ENCODE assay signal across 29 cellular contexts in the genomic region with DNA sequence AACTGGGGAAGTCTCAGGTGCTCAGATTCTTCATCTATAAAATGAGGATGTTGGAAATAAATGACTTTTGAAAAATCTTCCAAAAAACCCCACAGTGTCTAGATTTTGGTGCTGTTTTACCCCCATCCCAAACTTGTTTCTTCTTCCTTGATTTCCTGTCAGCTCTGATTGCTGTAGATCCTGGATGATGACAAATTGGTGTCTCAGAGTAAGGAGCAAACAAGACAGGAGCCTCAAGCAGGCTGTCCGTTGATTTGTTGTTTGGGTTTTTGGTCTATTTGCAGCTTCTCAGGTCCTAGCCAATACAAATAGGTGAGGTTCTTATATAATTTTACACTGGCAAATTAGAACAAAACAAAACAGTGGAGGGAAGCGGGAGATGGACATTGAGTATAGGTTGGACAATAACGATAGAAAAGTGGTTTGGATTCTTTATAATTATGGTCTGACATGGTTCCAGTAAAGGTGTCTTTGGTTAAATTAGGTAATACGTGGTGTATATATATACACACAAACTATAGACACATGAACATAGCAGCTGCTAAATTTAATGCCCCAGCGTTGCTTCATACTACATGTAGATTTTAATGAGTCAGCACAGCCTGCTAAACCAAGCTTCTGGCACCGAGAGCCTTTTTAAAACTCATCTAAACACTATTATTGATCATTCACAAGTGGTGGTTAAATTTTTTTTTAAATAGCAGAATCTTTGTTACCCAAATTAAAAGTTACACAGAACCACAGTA.
A peak's percentile ranks its signal among the peaks of the same experiment; 100 is the strongest.
DNase-seq lines count a peak whose midpoint lies in the region; ATAC-seq and TF ChIP-seq lines count a peak whose summit lies in the region.
"Had no signal": no experiment of that assay in that cellular context is flagged by ENCODE, and none has a peak within 500 bp of the region (broad histone marks: within the 10 kb centered on the region; RNA-seq: fewer than 3 reads in every experiment).

No MANE protein-coding gene starts in this region.

- H3K23ac ChIP-seq in IMR-90 (ENCODE audit: low read depth, low read length) = no peak overlapping the region

- TF ChIP-seq CTCF in IMR-90 (conservative IDR thresholded peaks at IDR 0.05; ENCODE audit: low read depth, low read length) = no peak
- TF ChIP-seq CTCF in Panc1 (IDR thresholded peaks at IDR 0.05) = no peak
- TF ChIP-seq CTCF in fibroblast of lung (conservative IDR thresholded peaks at IDR 0.05 in 1 of 2, IDR thresholded peaks at IDR 0.05 in 1 of 2; ENCODE audit: low read depth in 1 of 2, low read length in 2 of 2) = no peak
- TF ChIP-seq CTCF in smooth muscle cell (IDR thresholded peaks at IDR 0.05; ENCODE audit: borderline replicate concordance, insufficient read depth, poor library complexity, severe bottlenecking) = no peak
- TF ChIP-seq CTCF in RWPE1 (conservative IDR thresholded peaks at IDR 0.05; ENCODE audit: low read depth) = no peak

- H3K27me3 ChIP-seq in IMR-90 (ENCODE audit: control insufficient read depth, insufficient read depth, low read length) = no peaks in the 10 kb centered on the region
- no peaks in the 10 kb centered on the region for H3K27me3 ChIP-seq in Panc1 (ENCODE audit: control insufficient read depth, insufficient read depth, low read length)
- no peaks in the 10 kb centered on the region for H3K27me3 ChIP-seq in fibroblast of lung (ENCODE audit: control insufficient read depth, insufficient read depth, low read length)
- H3K27me3 ChIP-seq in smooth muscle cell (ENCODE audit: low read depth) = no peaks in the 10 kb centered on the region
- H3K27me3 ChIP-seq: colonic mucosa, gastroesophageal sphincter, SJCRH30 had no signal

- H2AFZ ChIP-seq in IMR-90 (replicated peaks; ENCODE audit: low read length, poor library complexity) (no peak overlapping the region), fibroblast of lung (ENCODE audit: low read length) (no peak overlapping the region), smooth muscle cell (ENCODE audit: low read depth) (no peak overlapping the region)

- no peak overlapping the region for H3K18ac ChIP-seq in IMR-90 (ENCODE audit: low read depth, low read length)

- in situ Hi-C loops in IMR-90 (cut with MboI; ENCODE audit: low sequenced_read_pairs) (no loop called here), Panc1 (cut with HindIII; ENCODE audit: low pct_unique_long_range_greater_than_20kb, low sequenced_read_pairs) (no loop called here)

- H3F3A ChIP-seq in smooth muscle cell (ENCODE audit: low read depth) = peaks cover 5% of the 10 kb centered on the region

- no peak overlapping the region for H4K8ac ChIP-seq in IMR-90 (ENCODE audit: low read depth in 2 of 2, low read length in 2 of 2)

- POLR2A ChIA-PET in IMR-90 (lab: Charles Lee; ENCODE audit: unreplicated experiment) = no interaction called here
- POLR2A ChIA-PET in Panc1 (lab: Charles Lee) = interaction anchor here (1.5 kb wide), 1 partner anchor 13 kb away, joined by 3 read pairs; no protein-coding TSS in a partner anchor
- POLR2A ChIA-PET in RWPE1 (lab: Yijun Ruan, JAX; ENCODE audit: low non-redundant PET) = no interaction called here
- POLR2A ChIA-PET in HEK293T (lab: Yijun Ruan, JAX) = no interaction called here

- no peak overlapping the region for H2BK5ac ChIP-seq in IMR-90 (ENCODE audit: low read depth, low read length, poor library complexity, severe bottlenecking)

- H2AK9ac ChIP-seq in IMR-90 (replicated peaks; ENCODE audit: low read depth, low read length, poor library complexity) = no peak overlapping the region

- H3K79me2 ChIP-seq in fibroblast of lung (ENCODE audit: control insufficient read depth, insufficient read depth, low read length) = peaks cover 1% of the 10 kb centered on the region
- H3K79me2 ChIP-seq in smooth muscle cell (ENCODE audit: low read depth) = peaks cover 60% of the 10 kb centered on the region

- no peak overlapping the region for H3K27ac ChIP-seq in IMR-90 (ENCODE audit: insufficient read depth, low read length)
- H3K27ac ChIP-seq in Panc1 (ENCODE audit: low read length) = peak overlapping the region; percentile 35; the same call in 1 of the 2 replicates
- H3K27ac ChIP-seq in fibroblast of lung (ENCODE audit: insufficient read depth, low read length) = no peak overlapping the region
- peak overlapping the region; percentile 43 for H3K27ac ChIP-seq in smooth muscle cell (ENCODE audit: low read depth)
- H3K27ac ChIP-seq in RWPE1 = no peak overlapping the region
- H3K27ac ChIP-seq: C4-2B, colonic mucosa, gastroesophageal sphincter, SJCRH30 had no signal

- BruUV-seq in IMR-90 (replicated peaks; lab: Mats Ljungman, UMichigan) (no TSS peak), Panc1 (replicated peaks; lab: Mats Ljungman, UMichigan) (no TSS peak)

- no peak overlapping the region for H3K56ac ChIP-seq in IMR-90 (ENCODE audit: extremely low read depth, insufficient read depth, low read length)

- H4K5ac ChIP-seq in IMR-90 (ENCODE audit: low read depth, low read length) = no peak overlapping the region

- H3K4ac ChIP-seq in IMR-90 (ENCODE audit: low read depth, low read length) = no peak overlapping the region

- H3K4me2 ChIP-seq in IMR-90 (ENCODE audit: low read depth, low read length) = no peak overlapping the region
- H3K4me2 ChIP-seq in fibroblast of lung (ENCODE audit: extremely low read depth, insufficient read depth, low read length) = no peak overlapping the region
- peak overlapping the region; percentile 26 for H3K4me2 ChIP-seq in smooth muscle cell

- H3K9me3 ChIP-seq in IMR-90 (ENCODE audit: control insufficient read depth, insufficient read depth, low read length) = no peaks in the 10 kb centered on the region
- H3K9me3 ChIP-seq in Panc1 (ENCODE audit: control insufficient read depth, insufficient read depth, low read depth, low read length) = no peaks in the 10 kb centered on the region
- no peaks in the 10 kb centered on the region for H3K9me3 ChIP-seq in fibroblast of lung (ENCODE audit: control insufficient read depth, insufficient read depth, low read depth, low read length)
- no peaks in the 10 kb centered on the region for H3K9me3 ChIP-seq in smooth muscle cell (replicated peaks; ENCODE audit: low read depth)
- H3K9me3 ChIP-seq: Caco-2, colonic mucosa, gastroesophageal sphincter, SJCRH30 had no signal

- no CpG with 5 or more reads among the region's 6 CpGs for WGBS in IMR-90 (ENCODE audit: extremely low coverage in 2 of 2, insufficient read length in 1 of 2), 2 experiments
- WGBS in smooth muscle cell (ENCODE audit: low lambda C conversion rate) = 66% methylated on average over 6 of the region's 6 CpGs

- no peak overlapping the region for H2BK15ac ChIP-seq in IMR-90 (ENCODE audit: low read depth, low read length)

- intact Hi-C loops in IMR-90 (cut with micrococcal nuclease) = no loop called here
- intact Hi-C loops in Panc1 (cut with micrococcal nuclease; ENCODE audit: unreplicated experiment) = no loop called here

- no peak for TF ChIP-seq RAD21 in IMR-90 (IDR thresholded peaks at IDR 0.05; ENCODE audit: low read length)

- H3K9me1 ChIP-seq in IMR-90 (ENCODE audit: insufficient read depth, low read length) = no peaks in the 10 kb centered on the region; the same call in 1 of the 2 replicates

- ATAC-seq in IMR-90 (ENCODE audit: low read depth) (no peak), Panc1 (no peak)
- ATAC-seq: activated T-helper 17 cell treated with anti-CD3 and anti-CD28 coated beads, Interleukin-2, amount 50 U/mL, for 72 hours; gastroesophageal sphincter; right cardiac atrium; stimulated activated effector memory CD8-positive, alpha-beta T cell treated with anti-CD3 and anti-CD28 coated beads, Interleukin-12 subunit alpha, Interleukin-12 subunit beta, amount 100 ng/mL, for 72 hours; T-cell had no signal

- dilution Hi-C loops in IMR-90 (cut with HindIII; ENCODE audit: low sequenced_read_pairs, unreplicated experiment) = no loop called here

- H4K20me1 ChIP-seq in IMR-90 (ENCODE audit: insufficient read depth, low read length) (no peaks in the 10 kb centered on the region), fibroblast of lung (ENCODE audit: control insufficient read depth, extremely low read depth, insufficient read depth, low read length) (no peaks in the 10 kb centered on the region), smooth muscle cell (ENCODE audit: low read depth) (peaks cover 11% of the 10 kb centered on the region)

- H2BK120ac ChIP-seq in IMR-90 (ENCODE audit: low read depth, low read length) = no peak overlapping the region

- H3K9ac ChIP-seq in IMR-90 (ENCODE audit: low read depth, low read length) (no peak overlapping the region), fibroblast of lung (ENCODE audit: insufficient read depth, low read length) (no peak overlapping the region), smooth muscle cell (ENCODE audit: low read depth) (no peak overlapping the region)

- no peak overlapping the region for H3K14ac ChIP-seq in IMR-90 (replicated peaks; ENCODE audit: low read depth, low read length)

- CTCF ChIA-PET in IMR-90 (lab: Yijun Ruan, JAX) (no interaction called here), Panc1 (lab: Charles Lee) (no interaction called here), RWPE1 (lab: Yijun Ruan, JAX) (no interaction called here), HEK293T (lab: Yijun Ruan, JAX) (interaction anchor here (1.0 kb wide), 1 partner anchor 159 kb away, joined by 3 read pairs; no protein-coding TSS in a partner anchor)

- peaks cover 3 to 18% of the 10 kb centered on the region in 2 experiments; a peak in 2 of 4 replicates for H3K79me1 ChIP-seq in IMR-90 (ENCODE audit: low read depth in 1 of 2, low read length in 2 of 2)

- peaks cover 2% of the 10 kb centered on the region for H3K4me1 ChIP-seq in IMR-90 (ENCODE audit: control insufficient read depth, insufficient read depth, low read length)
- peaks cover 40% of the 10 kb centered on the region for H3K4me1 ChIP-seq in Panc1 (ENCODE audit: control insufficient read depth, insufficient read depth, low read length)
- no peaks in the 10 kb centered on the region for H3K4me1 ChIP-seq in fibroblast of lung (ENCODE audit: control insufficient read depth, extremely low read depth, insufficient read depth, low read length)
- H3K4me1 ChIP-seq in smooth muscle cell (ENCODE audit: low read depth) = no peaks in the 10 kb centered on the region
- H3K4me1 ChIP-seq: colonic mucosa, SJCRH30 had no signal

- DNase-seq in IMR-90 (peak; percentile 35), Panc1 (ENCODE audit: low read depth, low spot score) (no peak), fibroblast of lung (ENCODE audit: low read depth in 2 of 2) (peak; percentile 28 to 58), smooth muscle cell (lab: John Stamatoyannopoulos, UW; ENCODE audit: unreplicated experiment) (no peak), RWPE1 (ENCODE audit: low spot score) (no peak), HEK293T (ENCODE audit: extremely low spot score) (no peak), nucleus accumbens (lab: John Stamatoyannopoulos, UW) (no peak)
- DNase-seq: activated CD4-positive, alpha-beta memory T cell treated with anti-CD3 and anti-CD28 coated beads, Interleukin-2, amount 10 ng/mL, durations not matched to agents 7 days and 5 days; activated CD4-positive, CD25-positive, alpha-beta regulatory T cell treated with anti-CD3 and anti-CD28 coated beads, Interleukin-2, amount 50 U/mL, for 72 hours; amygdala; Caco-2; colonic mucosa; DMS79 treated with DMSO at 0.1 percent for 48 hours; effector memory CD4-positive, alpha-beta T cell; hippocampal formation; immature natural killer cell; NCI-H1417 treated with DMSO at 0.1 percent for 48 hours; NCI-H446 treated with DMSO at 0.1 percent for 48 hours; NCI-H82; OCI-M1; posterior cingulate gyrus; right cardiac atrium; SJCRH30; stimulated activated CD4-positive, alpha-beta T cell treated with anti-CD3 and anti-CD28 coated beads, Interleukin-4, amount 100 ng/mL, for 24 hours; T-cell had no signal

- no peak for TF ChIP-seq POLR2A in IMR-90 (IDR thresholded peaks at IDR 0.05; ENCODE audit: low read depth, low read length)

- no peak overlapping the region for H2AK5ac ChIP-seq in IMR-90 (ENCODE audit: low read depth, low read length)

- H3K4me3 ChIP-seq in IMR-90 (ENCODE audit: insufficient read depth, low read depth, low read length) (no peak overlapping the region), Panc1 (ENCODE audit: low read depth in 2 of 2, low read length in 2 of 2) (no peak overlapping the region), fibroblast of lung (replicated peaks in 1 of 4; ENCODE audit: control extremely low read depth in 1 of 4, insufficient read depth in 1 of 4, low read depth in 3 of 4, low read length in 4 of 4) (no peak overlapping the region), smooth muscle cell (no peak overlapping the region)
- H3K4me3 ChIP-seq: colonic mucosa, gastroesophageal sphincter, SJCRH30 had no signal

- no peak overlapping the region for H2BK20ac ChIP-seq in IMR-90 (ENCODE audit: low read depth, low read length)

- H3K36me3 ChIP-seq in IMR-90 (ENCODE audit: control insufficient read depth, insufficient read depth, low read length) (no peaks in the 10 kb centered on the region), Panc1 (ENCODE audit: control insufficient read depth, insufficient read depth, low read length) (no peaks in the 10 kb centered on the region), fibroblast of lung (ENCODE audit: control insufficient read depth, insufficient read depth, low read length) (no peaks in the 10 kb centered on the region), smooth muscle cell (ENCODE audit: low read depth) (no peaks in the 10 kb centered on the region)
- H3K36me3 ChIP-seq: colonic mucosa, gastroesophageal sphincter, SJCRH30 had no signal

- no peak overlapping the region for H4K91ac ChIP-seq in IMR-90 (ENCODE audit: insufficient read depth, low read depth, low read length)

Comparison
In these comparisons a context has a peak if more than half of its experiments do, and no peak if none do; other contexts are left out.
1. DNase-seq: peak in IMR-90 (single experiment) and fibroblast of lung (2 of 2); none in Panc1 (single experiment), smooth muscle cell (single experiment), RWPE1 (single experiment), HEK293T (single experiment) and nucleus accumbens (0 of 56).
2. H3K27ac ChIP-seq: peak in Panc1 (single experiment) and smooth muscle cell (single experiment); none in IMR-90 (single experiment), fibroblast of lung (single experiment) and RWPE1 (single experiment).